10 cellular contexts compared by ENCODE assay signal in genomic region chr3:141019244-141019643, GRCh38. TPM values are rescaled to one million over a fixed set of nuclear protein-coding genes. Genes with fewer than 3 reads are reported as not detected.
"Had no signal": no experiment of that assay in that cellular context is flagged by ENCODE, and none has a peak within 500 bp of the region (broad histone marks: within the 10 kb centered on the region; RNA-seq: fewer than 3 reads in every experiment).

No MANE protein-coding gene starts in this region.

- H3K27me3 Mint-ChIP-seq: activated naive CD8-positive, alpha-beta T cell; progenitor cell of endocrine pancreas had no signal

- ATAC-seq: left cardiac atrium, lower lobe of right lung had no signal

- H3K4me3 Mint-ChIP-seq: activated naive CD8-positive, alpha-beta T cell had no signal

- H3K27ac Mint-ChIP-seq: activated naive CD8-positive, alpha-beta T cell; progenitor cell of endocrine pancreas had no signal

- H3K36me3 Mint-ChIP-seq: activated naive CD8-positive, alpha-beta T cell had no signal

- DNase-seq: activated CD4-positive, alpha-beta T cell treated with anti-CD3 and anti-CD28 coated beads for 1 hour; effector CD8-positive, alpha-beta T cell; left cardiac atrium; lower lobe of right lung; stimulated activated CD8-positive, alpha-beta memory T cell treated with anti-CD3 and anti-CD28 coated beads, Interleukin-4, amount 100 ng/mL, for 48 hours; stimulated activated naive CD4-positive, alpha-beta T cell treated with Interleukin-2 at 50 U/mL for 16 hours; T-helper 2 cell had no signal

RNA-seq across cellular contexts. Expression of gene SPSB4, which starts 31.9 kb away (rescaled TPM):
- total RNA-seq: osteoblast had no signal
